27 cellular contexts compared by ENCODE assay signal in the genomic region with DNA sequence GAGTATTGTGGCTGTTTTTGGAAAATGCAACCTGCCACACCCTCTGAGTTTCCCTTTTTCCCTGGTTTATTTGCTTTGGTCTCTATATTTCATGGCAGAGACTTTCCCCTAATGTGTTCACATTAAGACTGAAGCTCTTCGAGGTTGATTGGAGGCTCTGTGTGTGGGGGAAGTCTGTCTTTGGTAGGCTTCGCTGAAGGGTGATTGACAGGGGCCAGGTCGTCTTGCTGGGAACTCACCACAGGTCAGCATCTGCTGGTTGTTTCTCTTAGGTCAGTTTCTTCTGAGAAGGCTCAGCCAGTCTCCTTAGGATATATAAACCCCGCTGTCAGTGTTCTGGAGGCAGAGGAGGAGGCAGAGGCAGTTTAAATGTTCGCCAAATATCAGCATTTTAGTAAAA.
DNase-seq lines count a peak whose midpoint lies in the region; ATAC-seq, FAIRE-seq and TF ChIP-seq lines count a peak whose summit lies in the region.
"Had no signal": no experiment of that assay in that cellular context is flagged by ENCODE, and none has a peak within 500 bp of the region (broad histone marks: within the 10 kb centered on the region; RNA-seq: fewer than 3 reads in every experiment).

No MANE protein-coding gene starts in this region.

- no peak for FAIRE-seq in H1 (lab: Jason Lieb, UNC)
- no peak for FAIRE-seq in kidney (lab: Jason Lieb, UNC)
- FAIRE-seq: A204.1, G401.6, GM12891 had no signal

- H3K27ac Mint-ChIP-seq in WTC11 = peak overlapping the region; percentile 4; the same call in 1 of the 2 replicates
- H3K27ac Mint-ChIP-seq: CD4-positive, alpha-beta memory T cell; CD4-positive, CD25-positive, alpha-beta regulatory T cell had no signal

- no peak overlapping the region for H4K5ac ChIP-seq in H1 (ENCODE audit: insufficient read length, low read depth, low read length)

- peaks cover 0 to 3% of the 10 kb centered on the region in 2 experiments; a peak in 1 of 4 replicates for H3K9me3 ChIP-seq in H1 (ENCODE audit: insufficient read depth in 2 of 2, low read depth in 1 of 2, low read length in 1 of 2)
- peaks cover 4 to 20% of the 10 kb centered on the region in 2 donors for H3K9me3 ChIP-seq in neuronal stem cell (replicated peaks in 1 of 2; ENCODE audit: control insufficient read depth in 2 of 2, insufficient read depth in 1 of 2, low read depth in 1 of 2, low read length in 2 of 2)
- H3K9me3 ChIP-seq in kidney (ENCODE audit: control insufficient read depth in 1 of 2, low read length in 2 of 2) = peaks cover 5 to 13% of the 10 kb centered on the region in 2 donors

- H3K36me3 Mint-ChIP-seq in WTC11 = no peaks in the 10 kb centered on the region
- H3K36me3 Mint-ChIP-seq: CD14-positive monocyte; CD4-positive, CD25-positive, alpha-beta regulatory T cell had no signal

- no peaks in the 10 kb centered on the region for H3K79me1 ChIP-seq in H1 (ENCODE audit: low read depth, low read length)
- no peaks in the 10 kb centered on the region for H3K79me1 ChIP-seq in neuronal stem cell (ENCODE audit: low read depth, low read length)

- peaks cover 4% of the 10 kb centered on the region; the same call in 1 of the 2 replicates for H3K9me3 Mint-ChIP-seq in WTC11

- 87% methylated on average over 5 of the region's 5 CpGs; no CpG with 5 or more reads in 1 of the 2 experiments for WGBS in H1 (ENCODE audit: extremely low coverage in 1 of 2, insufficient coverage in 1 of 2, insufficient read length in 1 of 2, insufficient replicate concordance in 2 of 2, low coverage in 1 of 2, low lambda C conversion rate in 2 of 2, missing lambda C conversion rate in 1 of 2), 2 experiments
- no CpG with 5 or more reads among the region's 5 CpGs for WGBS in neuronal stem cell (ENCODE audit: extremely low coverage in 2 of 2, insufficient read length in 2 of 2, insufficient replicate concordance in 1 of 2), 2 donors

- H4K91ac ChIP-seq in H1 (replicated peaks; ENCODE audit: insufficient read length, low read length) (no peak overlapping the region), neuronal stem cell (ENCODE audit: low read depth, low read length, poor library complexity) (no peak overlapping the region)

- H3K4me3 ChIP-seq in H1 (ENCODE audit: extremely low read depth in 1 of 4, insufficient read depth in 2 of 4, low read depth in 3 of 4, low read length in 4 of 4) = no peak overlapping the region
- no peak overlapping the region for H3K4me3 ChIP-seq in neuronal stem cell (ENCODE audit: low read length in 2 of 2)
- no peak overlapping the region for H3K4me3 ChIP-seq in kidney (ENCODE audit: low read length in 2 of 2)
- H3K4me3 ChIP-seq: BLaER1 had no signal

- H3K9ac ChIP-seq in H1 (replicated peaks in 1 of 4; ENCODE audit: extremely low read depth in 1 of 4, low read depth in 3 of 4, low read length in 3 of 4) = no peak overlapping the region
- H3K9ac ChIP-seq in neuronal stem cell (ENCODE audit: low read depth, low read length, poor library complexity) = no peak overlapping the region
- H3K9ac ChIP-seq in kidney (ENCODE audit: low read length in 2 of 2) = no peak overlapping the region
- H3K9ac ChIP-seq: BLaER1 had no signal

- no peak overlapping the region for H3K27ac ChIP-seq in H1 (ENCODE audit: low read depth, low read length)
- no peak overlapping the region for H3K27ac ChIP-seq in neuronal stem cell (replicated peaks; ENCODE audit: low read length)
- no peak overlapping the region for H3K27ac ChIP-seq in kidney (ENCODE audit: low read depth in 2 of 2, low read length in 2 of 2)
- H3K27ac ChIP-seq: 22Rv1, BLaER1 had no signal

- CTCF ChIA-PET in WTC11 (lab: Charles Lee) (no interaction called here), H1 (lab: Charles Lee; ENCODE audit: partially characterized antibody) (no interaction called here)

- intact Hi-C loops in kidney (cut with DNase I) = no loop called here

- H3K36me3 ChIP-seq in H1 (ENCODE audit: control insufficient read depth in 2 of 4, insufficient read depth in 4 of 4, low read length in 3 of 4) (no peaks in the 10 kb centered on the region), neuronal stem cell (replicated peaks in 1 of 2; ENCODE audit: control insufficient read depth in 2 of 2, insufficient read depth in 2 of 2, low read length in 2 of 2) (no peaks in the 10 kb centered on the region), kidney (ENCODE audit: control insufficient read depth in 1 of 2, insufficient read depth in 2 of 2, low read length in 2 of 2) (no peaks in the 10 kb centered on the region)
- H3K36me3 ChIP-seq: BE2C, BLaER1 had no signal

- ATAC-seq in WTC11 = no peak
- no peak for ATAC-seq in HG02870 (IDR thresholded peaks at IDR 0.05; ENCODE audit: unreplicated experiment)

- H3K4me2 ChIP-seq in H1 (ENCODE audit: insufficient read depth in 1 of 2, low read depth in 2 of 2, low read length in 2 of 2) (no peak overlapping the region), neuronal stem cell (ENCODE audit: insufficient read depth, low read length, poor library complexity, severe bottlenecking) (no peak overlapping the region)
- H3K4me2 ChIP-seq: BLaER1 had no signal

- TF ChIP-seq CTCF in WTC11 (IDR thresholded peaks at IDR 0.05) = no peak
- TF ChIP-seq CTCF in H1 (IDR thresholded peaks at IDR 0.05; ENCODE audit: control extremely low read depth in 1 of 3, insufficient read depth in 1 of 3, low read depth in 1 of 3, low read length in 3 of 3) = no peak
- TF ChIP-seq CTCF in kidney (IDR thresholded peaks at IDR 0.05; ENCODE audit: borderline replicate concordance, extremely low read depth, insufficient read depth) = no peak

- no peak overlapping the region for H3K14ac ChIP-seq in H1 (ENCODE audit: insufficient read length)
- no peak overlapping the region for H3K14ac ChIP-seq in neuronal stem cell (ENCODE audit: low read length)

- no peak for TF ChIP-seq RAD21 in H1 (IDR thresholded peaks at IDR 0.05 in 1 of 2, conservative IDR thresholded peaks at IDR 0.05 in 1 of 2; ENCODE audit: low read depth in 2 of 2, low read length in 2 of 2)

- H2BK15ac ChIP-seq in H1 (ENCODE audit: low read length) = no peak overlapping the region
- H2BK15ac ChIP-seq in neuronal stem cell (ENCODE audit: low read length) = no peak overlapping the region

- H3K4me1 Mint-ChIP-seq in WTC11 = peaks cover 11% of the 10 kb centered on the region
- H3K4me1 Mint-ChIP-seq: CD4-positive, alpha-beta memory T cell; CD4-positive, CD25-positive, alpha-beta regulatory T cell; CD8-positive, alpha-beta memory T cell had no signal

- H3K23ac ChIP-seq in H1 (ENCODE audit: insufficient read length) = no peak overlapping the region
- H3K23ac ChIP-seq in neuronal stem cell (ENCODE audit: low read depth, low read length, poor library complexity) = no peak overlapping the region

- H2BK120ac ChIP-seq in H1 (replicated peaks; ENCODE audit: low read depth, low read length) = no peak overlapping the region
- no peak overlapping the region for H2BK120ac ChIP-seq in neuronal stem cell (ENCODE audit: low read depth, low read length)

- H2AK5ac ChIP-seq in H1 (ENCODE audit: low read depth, low read length) (no peak overlapping the region), neuronal stem cell (ENCODE audit: low read depth, low read length) (peak overlapping the region; percentile 27)

- H3K4ac ChIP-seq in H1 (replicated peaks; ENCODE audit: insufficient read length, low read depth, low read length) (no peak overlapping the region), neuronal stem cell (ENCODE audit: low read length) (no peak overlapping the region)

- no peak overlapping the region for H3K4me3 Mint-ChIP-seq in WTC11
- H3K4me3 Mint-ChIP-seq: CD14-positive monocyte; CD4-positive, alpha-beta memory T cell; CD4-positive, CD25-positive, alpha-beta regulatory T cell; CD8-positive, alpha-beta memory T cell had no signal

- H3K27me3 ChIP-seq in H1 (replicated peaks in 1 of 4; ENCODE audit: control insufficient read depth in 3 of 4, extremely low read depth in 1 of 4, insufficient read depth in 3 of 4, low read length in 3 of 4) = no peaks in the 10 kb centered on the region
- no peaks in the 10 kb centered on the region for H3K27me3 ChIP-seq in neuronal stem cell (ENCODE audit: control insufficient read depth in 3 of 3, insufficient read depth in 3 of 3, low read depth in 1 of 3, low read length in 3 of 3)
- H3K27me3 ChIP-seq: BE2C, BLaER1 had no signal

- H3K23me2 ChIP-seq in H1 (ENCODE audit: low read depth, low read length) = no peaks in the 10 kb centered on the region

- H3K18ac ChIP-seq in H1 (ENCODE audit: extremely low read depth, low read length) (no peak overlapping the region), neuronal stem cell (ENCODE audit: low read length) (no peak overlapping the region)

- DNase-seq in ELF-1 (ENCODE audit: low read depth, low spot score) = peak; percentile 18
- no peak for DNase-seq in WTC11 (ENCODE audit: low spot score)
- DNase-seq in H1 (ENCODE audit: low read depth in 1 of 2, low spot score in 2 of 2) = no peak
- DNase-seq in neuronal stem cell (ENCODE audit: low spot score) = no peak
- DNase-seq in kidney = no peak
- no peak for DNase-seq in HCEC 1CT
- DNase-seq: ACHN; BE2C; C1 segment of cervical spinal cord; CD4-positive, alpha-beta memory T cell; CD4-positive, CD25-positive, alpha-beta regulatory T cell; CD8-positive, alpha-beta memory T cell; COR-L47; DMS 273 treated with DMSO at 0.1 percent for 48 hours; DMS153; DMS53; DMS79; DND-41; EL; GF-D8 had no signal

- no peak for TF ChIP-seq EP300 in H1 (IDR thresholded peaks at IDR 0.05; ENCODE audit: borderline replicate concordance in 1 of 2, low read depth in 2 of 2, low read length in 2 of 2)

- H4K20me1 ChIP-seq in H1 (replicated peaks in 1 of 2; ENCODE audit: control insufficient read depth in 1 of 2, insufficient read depth in 2 of 2, low read length in 2 of 2) = no peaks in the 10 kb centered on the region
- H4K20me1 ChIP-seq: BLaER1 had no signal

- TF ChIP-seq POLR2A in H1 (IDR thresholded peaks at IDR 0.05; ENCODE audit: control extremely low read depth in 1 of 2, low read depth in 2 of 2, low read length in 2 of 2) = no peak

- H3K79me2 ChIP-seq in H1 (ENCODE audit: control insufficient read depth in 1 of 2, insufficient read depth in 2 of 2, low read length in 2 of 2) = no peaks in the 10 kb centered on the region

- H4K8ac ChIP-seq in H1 (ENCODE audit: extremely low read depth, insufficient read depth, low read length) (no peak overlapping the region), neuronal stem cell (ENCODE audit: low read depth, low read length) (no peak overlapping the region)

- H3K56ac ChIP-seq in H1 (replicated peaks; ENCODE audit: insufficient read length, low read depth, low read length) = no peak overlapping the region

- H3K4me1 ChIP-seq in H1 (replicated peaks in 1 of 4; ENCODE audit: control insufficient read depth in 3 of 4, insufficient read depth in 4 of 4, low read length in 3 of 4) (peaks cover 3 to 6% (median 5%) of the 10 kb centered on the region in 4 experiments; a peak in 6 of 7 replicates), neuronal stem cell (ENCODE audit: control insufficient read depth in 2 of 2, insufficient read depth in 1 of 2, low read depth in 1 of 2, low read length in 2 of 2) (peaks cover 0 to 7% of the 10 kb centered on the region in 2 donors), kidney (ENCODE audit: control insufficient read depth in 1 of 2, insufficient read depth in 1 of 2, low read depth in 1 of 2, low read length in 2 of 2) (no peaks in the 10 kb centered on the region)
- H3K4me1 ChIP-seq: BE2C, BLaER1 had no signal

- no peak overlapping the region for H2BK12ac ChIP-seq in H1 (ENCODE audit: low read depth, low read length)
- no peak overlapping the region for H2BK12ac ChIP-seq in neuronal stem cell (ENCODE audit: low read length)

- POLR2A ChIA-PET in WTC11 (lab: Charles Lee) (no interaction called here), H1 (lab: Charles Lee; ENCODE audit: partially characterized antibody) (no interaction called here)

- no peaks in the 10 kb centered on the region for H3K27me3 Mint-ChIP-seq in WTC11 (ENCODE audit: low read depth)
- H3K27me3 Mint-ChIP-seq: CD4-positive, alpha-beta memory T cell; CD8-positive, alpha-beta memory T cell had no signal

- no peak overlapping the region for H2BK20ac ChIP-seq in H1 (ENCODE audit: low read length)

- H2AFZ ChIP-seq in H1 (ENCODE audit: low read length) (0 out of 2 replicates have a peak overlapping the region, but pooled peaks have one; percentile 37), neuronal stem cell (ENCODE audit: low read length) (no peak overlapping the region)

- H2BK5ac ChIP-seq in H1 (ENCODE audit: low read depth, low read length) = no peak overlapping the region
- no peak overlapping the region for H2BK5ac ChIP-seq in neuronal stem cell (ENCODE audit: low read length)
